Comparison of ENCODE assay signal across 14 cellular contexts in the genomic region with DNA sequence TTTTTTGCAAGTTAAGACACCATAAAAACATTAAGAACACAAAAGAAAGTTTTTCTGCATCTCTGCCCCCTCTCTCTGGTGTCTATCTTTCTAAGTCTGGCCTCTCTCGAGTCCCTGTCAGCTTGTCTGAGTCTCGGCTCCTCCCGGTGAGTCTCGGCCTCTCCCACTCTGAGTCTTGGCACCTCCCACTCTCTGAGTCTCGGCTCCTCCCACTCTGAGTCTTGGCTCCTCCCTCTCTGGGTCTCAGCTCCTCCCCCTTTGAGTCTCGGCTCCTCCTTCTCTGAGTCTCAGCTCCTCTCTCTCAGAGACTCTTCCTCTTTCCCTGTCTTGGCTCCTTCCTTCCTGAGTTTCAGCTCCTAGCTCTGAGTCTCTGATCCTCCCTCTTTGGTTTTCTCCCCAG.
A peak's percentile ranks its signal among the peaks of the same experiment; 100 is the strongest.
DNase-seq lines count a peak whose midpoint lies in the region; ATAC-seq, FAIRE-seq and TF ChIP-seq lines count a peak whose summit lies in the region.
"Had no signal": no experiment of that assay in that cellular context is flagged by ENCODE, and none has a peak within 500 bp of the region (broad histone marks: within the 10 kb centered on the region; RNA-seq: fewer than 3 reads in every experiment).

No MANE protein-coding gene starts in this region.

- H3K27ac ChIP-seq in mammary epithelial cell (ENCODE audit: insufficient read depth, low read depth, low read length) = no peak overlapping the region
- H3K27ac ChIP-seq in gastroesophageal sphincter = no peak overlapping the region
- H3K27ac ChIP-seq: KMS-11 had no signal

- peaks cover 14% of the 10 kb centered on the region for H3K27me3 Mint-ChIP-seq in MCF 10A (ENCODE audit: insufficient read depth, unreplicated experiment)

- TF ChIP-seq POLR2A in erythroblast (IDR thresholded peaks at IDR 0.05; ENCODE audit: low read length) (no peak), gastroesophageal sphincter (IDR thresholded peaks at IDR 0.05) (no peak)

- H3K9me3 ChIP-seq in mammary epithelial cell (replicated peaks; ENCODE audit: insufficient read depth, low read length) (no peaks in the 10 kb centered on the region), gastroesophageal sphincter (no peaks in the 10 kb centered on the region)

- no peak for TF ChIP-seq CTCF in MCF 10A (IDR thresholded peaks at IDR 0.05; ENCODE audit: unreplicated experiment)
- no peak for TF ChIP-seq CTCF in mammary epithelial cell (conservative IDR thresholded peaks at IDR 0.05 in 1 of 2, IDR thresholded peaks at IDR 0.05 in 1 of 2; ENCODE audit: extremely low read depth in 1 of 2, insufficient read depth in 1 of 2, low read depth in 1 of 2, low read length in 2 of 2)
- no peak for TF ChIP-seq CTCF in gastroesophageal sphincter (IDR thresholded peaks at IDR 0.05)

- H3K9me3 Mint-ChIP-seq in MCF 10A (ENCODE audit: unreplicated experiment) = no peaks in the 10 kb centered on the region

- H3K4me3 ChIP-seq in mammary epithelial cell (replicated peaks in 1 of 3; ENCODE audit: insufficient read depth in 1 of 3, low read depth in 2 of 3, low read length in 3 of 3) (no peak overlapping the region), gastroesophageal sphincter (no peak overlapping the region)

- 59% methylated on average over 5 of the region's 6 CpGs for WGBS in mammary epithelial cell (ENCODE audit: low coverage, missing lambda C conversion rate)
- WGBS in gastroesophageal sphincter (ENCODE audit: low coverage in 1 of 2), 2 donors = 74 to 77% methylated on average over 5 to 6 of the region's 6 CpGs

- no peaks in the 10 kb centered on the region for H4K20me1 ChIP-seq in mammary epithelial cell (ENCODE audit: insufficient read depth, low read length)

- no peak for FAIRE-seq in urothelium cell line (lab: Jason Lieb, UNC)

- in situ Hi-C loops in mammary epithelial cell (cut with MboI; ENCODE audit: low sequenced_read_pairs in 2 of 2) = no loop called here

- ATAC-seq in HG03354 (IDR thresholded peaks at IDR 0.05; ENCODE audit: poor library complexity, severe bottlenecking, unreplicated experiment) = no peak
- ATAC-seq in gastroesophageal sphincter = no peak

- POLR2A ChIA-PET in MCF 10A (lab: Yijun Ruan, JAX) = no interaction called here

- no peak overlapping the region for H3K27ac Mint-ChIP-seq in MCF 10A (ENCODE audit: low read depth, unreplicated experiment)

- no peak overlapping the region for H2AFZ ChIP-seq in mammary epithelial cell (ENCODE audit: low read depth, low read length)

- dilution Hi-C loops in mammary epithelial cell (cut with HindIII; ENCODE audit: low sequenced_read_pairs) = no loop called here

- intact Hi-C loops in MCF 10A (cut with micrococcal nuclease) (no loop called here), mammary epithelial cell (cut with micrococcal nuclease) (no loop called here)

- BruUV-seq in MCF 10A (replicated peaks; lab: Mats Ljungman, UMichigan) (no TSS peak), mammary epithelial cell (replicated peaks; lab: Mats Ljungman, UMichigan) (no TSS peak)

- H3K4me1 ChIP-seq in mammary epithelial cell (ENCODE audit: insufficient read depth, low read length) (no peaks in the 10 kb centered on the region), gastroesophageal sphincter (peaks cover 0 to 31% (median 16%) of the 10 kb centered on the region in 3 donors)

- no peak for TF ChIP-seq EP300 in gastroesophageal sphincter (IDR thresholded peaks at IDR 0.05)

- CTCF ChIA-PET in MCF 10A (lab: Yijun Ruan, JAX) = interaction anchor here (1.2 kb wide), 1 partner anchor 15 kb away, joined by 6 read pairs; no protein-coding TSS in a partner anchor
- CTCF ChIA-PET in mammary epithelial cell (lab: Charles Lee; ENCODE audit: low non-redundant PET) = no interaction called here

- H3K27me3 ChIP-seq in mammary epithelial cell (ENCODE audit: insufficient read depth, low read length) (no peaks in the 10 kb centered on the region), gastroesophageal sphincter (no peaks in the 10 kb centered on the region)

- H3K79me2 ChIP-seq in mammary epithelial cell (ENCODE audit: insufficient read depth, low read length) = no peaks in the 10 kb centered on the region

- DNase-seq in MCF 10A (ENCODE audit: unreplicated experiment) (peak; percentile 30), mammary epithelial cell (no peak), NCI-H226 (peak; percentile 13), erythroblast (lab: John Stamatoyannopoulos, UW) (peak; percentile 23 to 44), urothelium cell line (ENCODE audit: low spot score) (peak; percentile 20), mucosa of gallbladder (ENCODE audit: low spot score) (no peak)
- DNase-seq: activated T-cell treated with anti-CD3 and anti-CD28 coated beads for 4 hours, glutamatergic neuron, NCI-H2227 treated with DMSO at 0.1 percent for 48 hours, occipital lobe, SHP77 had no signal

- H3K36me3 ChIP-seq in mammary epithelial cell (ENCODE audit: insufficient read depth, low read length) = no peaks in the 10 kb centered on the region
- H3K36me3 ChIP-seq in gastroesophageal sphincter = no peaks in the 10 kb centered on the region

- H3K36me3 Mint-ChIP-seq in MCF 10A (ENCODE audit: insufficient read depth, unreplicated experiment) = no peaks in the 10 kb centered on the region

- H3K4me1 Mint-ChIP-seq in MCF 10A (ENCODE audit: insufficient read depth, unreplicated experiment) = no peaks in the 10 kb centered on the region

- H3K4me2 ChIP-seq in mammary epithelial cell (ENCODE audit: insufficient read depth, low read depth, low read length) = no peak overlapping the region
- H3K4me2 ChIP-seq: KMS-11 had no signal

- H3K9ac ChIP-seq in mammary epithelial cell (ENCODE audit: insufficient read depth, low read length) = no peak overlapping the region
- H3K9ac ChIP-seq: KMS-11 had no signal

- no peak overlapping the region for H3K4me3 Mint-ChIP-seq in MCF 10A (ENCODE audit: unreplicated experiment)

Comparison
In these comparisons a context has a peak if more than half of its experiments do, and no peak if none do; other contexts are left out.
1. DNase-seq: peak in MCF 10A (single experiment), NCI-H226 (single experiment), erythroblast (2 of 2) and urothelium cell line (single experiment); none in mammary epithelial cell (single experiment) and mucosa of gallbladder (single experiment).